8 cellular contexts compared by ENCODE assay signal in genomic region chr17:64145460-64145750, GRCh38. TPM values are rescaled to one million over a fixed set of nuclear protein-coding genes. Genes with fewer than 3 reads are reported as not detected.
DNase-seq lines count a peak whose midpoint lies in the region; ATAC-seq and TF ChIP-seq lines count a peak whose summit lies in the region.

No MANE protein-coding gene starts in this region.

- H3K27ac ChIP-seq in liver (ENCODE audit: low read depth in 1 of 2, low read length in 2 of 2): peak overlapping the region; percentile 77 to 96
- H3K27ac ChIP-seq in vagina: peak overlapping the region; percentile 98

- no peak for TF ChIP-seq RAD21 in liver (IDR thresholded peaks at IDR 0.05)

- H3K4me3 ChIP-seq in adipocyte (ENCODE audit: low read length) (peak overlapping the region; percentile 93), liver (ENCODE audit: low read depth in 1 of 3, low read length in 3 of 3) (peak overlapping the region; percentile 39 to 81 (median 62)), vagina (peak overlapping the region; percentile 84 to 85)

- H3K4me3 Mint-ChIP-seq in activated naive CD8-positive, alpha-beta T cell treated with anti-CD3 and anti-CD28 coated beads, Interleukin-2, amount 10 ng/mL, durations not matched to agents 7 days and 5 days: no peak overlapping the region
- H3K4me3 Mint-ChIP-seq in activated naive CD8-positive, alpha-beta T cell treated with anti-CD3 and anti-CD28 coated beads, Interleukin-2, amount 50 U/mL, for 24 hours: no peak overlapping the region
- no peak overlapping the region for H3K4me3 Mint-ChIP-seq in activated CD4-positive, alpha-beta T cell treated with anti-CD3 and anti-CD28 coated beads for 36 hours

- DNase-seq in activated naive CD8-positive, alpha-beta T cell treated with anti-CD3 and anti-CD28 coated beads, Interleukin-2, amount 10 ng/mL, durations not matched to agents 7 days and 5 days: no peak
- DNase-seq in activated naive CD8-positive, alpha-beta T cell treated with anti-CD3 and anti-CD28 coated beads, Interleukin-2, amount 50 U/mL, for 24 hours: no peak
- DNase-seq in adipocyte (ENCODE audit: low read depth) (no peak), vagina (ENCODE audit: extremely low spot score in 2 of 2) (no peak)
- DNase-seq in activated CD4-positive, alpha-beta T cell treated with anti-CD3 and anti-CD28 coated beads for 36 hours: no peak
- no peak for DNase-seq in stimulated activated CD4-positive, alpha-beta T cell treated with anti-CD3 and anti-CD28 coated beads, Interleukin-4, amount 100 ng/mL, for 1 hour

- H3K27me3 ChIP-seq in adipocyte (replicated peaks; ENCODE audit: control insufficient read depth, insufficient read depth, low read length): no peaks in the 10 kb centered on the region
- no peaks in the 10 kb centered on the region for H3K27me3 ChIP-seq in liver (ENCODE audit: control insufficient read depth in 4 of 4, insufficient read depth in 4 of 4, low read length in 3 of 4)
- no peaks in the 10 kb centered on the region for H3K27me3 ChIP-seq in vagina

- ATAC-seq in activated naive CD8-positive, alpha-beta T cell treated with anti-CD3 and anti-CD28 coated beads, Interleukin-2, amount 10 ng/mL, durations not matched to agents 7 days and 5 days (ENCODE audit: low read depth): peak; percentile 18
- no peak for ATAC-seq in activated naive CD8-positive, alpha-beta T cell treated with anti-CD3 and anti-CD28 coated beads, Interleukin-2, amount 50 U/mL, for 24 hours
- ATAC-seq in activated CD4-positive, alpha-beta T cell treated with anti-CD3 and anti-CD28 coated beads for 36 hours: no peak
- no peak for ATAC-seq in GM18861 (IDR thresholded peaks at IDR 0.05; ENCODE audit: unreplicated experiment)

- peaks cover 22% of the 10 kb centered on the region for H3K36me3 Mint-ChIP-seq in activated naive CD8-positive, alpha-beta T cell treated with anti-CD3 and anti-CD28 coated beads, Interleukin-2, amount 10 ng/mL, durations not matched to agents 7 days and 5 days
- peaks cover 29% of the 10 kb centered on the region for H3K36me3 Mint-ChIP-seq in activated naive CD8-positive, alpha-beta T cell treated with anti-CD3 and anti-CD28 coated beads, Interleukin-2, amount 50 U/mL, for 24 hours (ENCODE audit: low read depth)
- no peaks in the 10 kb centered on the region for H3K36me3 Mint-ChIP-seq in activated CD4-positive, alpha-beta T cell treated with anti-CD3 and anti-CD28 coated beads for 36 hours (ENCODE audit: low read depth)

- TF ChIP-seq CTCF in liver (IDR thresholded peaks at IDR 0.05; ENCODE audit: low read depth, low read length, missing input control) (no peak), vagina (IDR thresholded peaks at IDR 0.05) (peak in 1 of 3 experiments; percentile 25)

- H3K9me3 ChIP-seq in adipocyte (ENCODE audit: control insufficient read depth, low read length): no peaks in the 10 kb centered on the region
- no peaks in the 10 kb centered on the region for H3K9me3 ChIP-seq in liver (ENCODE audit: control insufficient read depth in 4 of 4, low read length in 3 of 4)
- no peaks in the 10 kb centered on the region for H3K9me3 ChIP-seq in vagina

- H3K9me3 Mint-ChIP-seq in activated naive CD8-positive, alpha-beta T cell treated with anti-CD3 and anti-CD28 coated beads, Interleukin-2, amount 10 ng/mL, durations not matched to agents 7 days and 5 days: no peaks in the 10 kb centered on the region
- no peaks in the 10 kb centered on the region for H3K9me3 Mint-ChIP-seq in activated naive CD8-positive, alpha-beta T cell treated with anti-CD3 and anti-CD28 coated beads, Interleukin-2, amount 50 U/mL, for 24 hours
- H3K9me3 Mint-ChIP-seq in activated CD4-positive, alpha-beta T cell treated with anti-CD3 and anti-CD28 coated beads for 36 hours (ENCODE audit: low read depth): no peaks in the 10 kb centered on the region

- no peak overlapping the region for H3K27ac Mint-ChIP-seq in activated naive CD8-positive, alpha-beta T cell treated with anti-CD3 and anti-CD28 coated beads, Interleukin-2, amount 10 ng/mL, durations not matched to agents 7 days and 5 days
- H3K27ac Mint-ChIP-seq in activated naive CD8-positive, alpha-beta T cell treated with anti-CD3 and anti-CD28 coated beads, Interleukin-2, amount 50 U/mL, for 24 hours: no peak overlapping the region
- H3K27ac Mint-ChIP-seq in activated CD4-positive, alpha-beta T cell treated with anti-CD3 and anti-CD28 coated beads for 36 hours: no peak overlapping the region

- peaks cover 25% of the 10 kb centered on the region for H3K4me1 Mint-ChIP-seq in activated naive CD8-positive, alpha-beta T cell treated with anti-CD3 and anti-CD28 coated beads, Interleukin-2, amount 10 ng/mL, durations not matched to agents 7 days and 5 days
- peaks cover 22% of the 10 kb centered on the region for H3K4me1 Mint-ChIP-seq in activated naive CD8-positive, alpha-beta T cell treated with anti-CD3 and anti-CD28 coated beads, Interleukin-2, amount 50 U/mL, for 24 hours
- H3K4me1 Mint-ChIP-seq in activated CD4-positive, alpha-beta T cell treated with anti-CD3 and anti-CD28 coated beads for 36 hours: peaks cover 24% of the 10 kb centered on the region

- POLR2A ChIA-PET in activated naive CD8-positive, alpha-beta T cell treated with anti-CD3 and anti-CD28 coated beads, Interleukin-2, amount 10 ng/mL, durations not matched to agents 7 days and 5 days (lab: Charles Lee): interaction anchor here (0.6 to 3.8 kb wide), 29 partner anchors 8 to 564 kb away, joined by 3 to 54 read pairs (median 4); partner anchors contain the start of genes CCDC47, CD79B, CEP95 and DDX42
- POLR2A ChIA-PET in activated CD4-positive, alpha-beta T cell treated with anti-CD3 and anti-CD28 coated beads for 36 hours (lab: Charles Lee): interaction anchor here (0.6 to 2.8 kb wide), 21 partner anchors 9 to 426 kb away, joined by 3 to 24 read pairs (median 4); partner anchors contain the start of genes ERN1, ICAM2 and TEX2

- peak overlapping the region; percentile 98 for H3K9ac ChIP-seq in adipocyte (ENCODE audit: low read length)
- peak overlapping the region in 1 of 2 donors; percentile 73 for H3K9ac ChIP-seq in liver (ENCODE audit: low read depth in 1 of 2, low read length in 2 of 2)

- no peak for TF ChIP-seq POLR2A in vagina (IDR thresholded peaks at IDR 0.05)

- CTCF ChIA-PET in activated CD4-positive, alpha-beta T cell treated with anti-CD3 and anti-CD28 coated beads for 36 hours (lab: Charles Lee): interaction anchor here (0.8 to 7.7 kb wide), 17 partner anchors 10 to 341 kb away, joined by 3 to 78 read pairs (median 4); partner anchors contain the start of genes ERN1 and ICAM2

- intact Hi-C loops in vagina (cut with DNase I): loop anchor here (5.0 kb wide), 1 partner anchor 117 kb away; the partner anchor contains the start of gene TEX2
- intact Hi-C loops in activated CD4-positive, alpha-beta T cell treated with anti-CD3 and anti-CD28 coated beads for 36 hours (cut with DNase I, micrococcal nuclease): loop anchor here (1.0 to 10.0 kb wide), 12 partner anchors 15 to 701 kb away; partner anchors contain the start of genes ERN1 (in 2 of the 2), POLG2 (in 2 of the 2), TEX2 (in 2 of the 2) and CCDC47 (in 1 of the 2)

- peaks cover 22% of the 10 kb centered on the region for H3K4me1 ChIP-seq in adipocyte (ENCODE audit: control insufficient read depth, insufficient read depth, low read length)
- peaks cover 2 to 35% (median 31%) of the 10 kb centered on the region in 4 donors for H3K4me1 ChIP-seq in liver (ENCODE audit: control insufficient read depth in 4 of 4, insufficient read depth in 4 of 4, low read length in 3 of 4)
- H3K4me1 ChIP-seq in vagina: peaks cover 27% of the 10 kb centered on the region

- under 1% methylated on average over 10 of the region's 10 CpGs for WGBS in liver

- H3K36me3 ChIP-seq in adipocyte (ENCODE audit: control insufficient read depth, insufficient read depth, low read length, severe bottlenecking) (peaks cover 13% of the 10 kb centered on the region), liver (ENCODE audit: control insufficient read depth in 4 of 4, insufficient read depth in 3 of 4, low read depth in 1 of 4, low read length in 3 of 4) (peaks cover 0 to 3% (median 1%) of the 10 kb centered on the region in 4 donors), vagina (no peaks in the 10 kb centered on the region)

- no peaks in the 10 kb centered on the region for H3K27me3 Mint-ChIP-seq in activated naive CD8-positive, alpha-beta T cell treated with anti-CD3 and anti-CD28 coated beads, Interleukin-2, amount 10 ng/mL, durations not matched to agents 7 days and 5 days
- H3K27me3 Mint-ChIP-seq in activated naive CD8-positive, alpha-beta T cell treated with anti-CD3 and anti-CD28 coated beads, Interleukin-2, amount 50 U/mL, for 24 hours: no peaks in the 10 kb centered on the region
- H3K27me3 Mint-ChIP-seq in activated CD4-positive, alpha-beta T cell treated with anti-CD3 and anti-CD28 coated beads for 36 hours: no peaks in the 10 kb centered on the region

TF ChIP-seq in liver, 16 proteins besides CTCF, POLR2A, EP300 and RAD21 (continues in another document):
- TF ChIP-seq MAX (IDR thresholded peaks at IDR 0.05) (no peak), HNF4G (IDR thresholded peaks at IDR 0.05) (no peak), FOXA2 (IDR thresholded peaks at IDR 0.05) (no peak), NR2F2 (IDR thresholded peaks at IDR 0.05) (no peak), ATF3 (IDR thresholded peaks at IDR 0.05) (no peak)

RNA-seq across cellular contexts. Expression of gene ERN1, which starts 15.5 kb away (rescaled TPM):
- total RNA-seq in activated naive CD8-positive, alpha-beta T cell treated with anti-CD3 and anti-CD28 coated beads, Interleukin-2, amount 10 ng/mL, durations not matched to agents 7 days and 5 days: 10 to 100 TPM; 38.6 to 45.3 TPM
- total RNA-seq in liver (10 to 100 TPM in 1 of 2 donors, 1 to 10 TPM in 1; 7.5 to 35.1 TPM), vagina (31.4 TPM)
- 10 to 100 TPM in 1 of 2 donors, 1 to 10 TPM in 1; 6.3 to 22.3 TPM for polyA plus RNA-seq in liver
- 10 to 100 TPM; 23.7 to 26.8 TPM for total RNA-seq in activated CD4-positive, alpha-beta T cell treated with anti-CD3 and anti-CD28 coated beads for 36 hours
